18 cellular contexts compared by ENCODE assay signal in genomic region chr4:39745920-39746319, GRCh38. TPM values are rescaled to one million over a fixed set of nuclear protein-coding genes. Genes with fewer than 3 reads are reported as not detected.
DNase-seq lines count a peak whose midpoint lies in the region; ATAC-seq, FAIRE-seq and TF ChIP-seq lines count a peak whose summit lies in the region.
"Had no signal": no experiment of that assay in that cellular context is flagged by ENCODE, and none has a peak within 500 bp of the region (broad histone marks: within the 10 kb centered on the region; RNA-seq: fewer than 3 reads in every experiment).

No MANE protein-coding gene starts in this region.

- POLR2A ChIA-PET in activated CD4-positive, alpha-beta T cell treated with anti-CD3 and anti-CD28 coated beads for 36 hours (lab: Charles Lee): no interaction called here

- CTCF ChIA-PET in activated CD4-positive, alpha-beta T cell treated with anti-CD3 and anti-CD28 coated beads for 36 hours (lab: Charles Lee): interaction anchor here (0.8 to 2.2 kb wide), 3 partner anchors 10 to 277 kb away, joined by 3 to 9 read pairs (median 3); no protein-coding TSS in a partner anchor

- H3K4me3 Mint-ChIP-seq in activated CD4-positive, alpha-beta T cell treated with anti-CD3 and anti-CD28 coated beads for 36 hours: no peak overlapping the region
- H3K4me3 Mint-ChIP-seq in T-helper 17 cell: no peak overlapping the region

- no peak for TF ChIP-seq POLR2A in GM18505 (IDR thresholded peaks at IDR 0.05; ENCODE audit: borderline replicate concordance, extremely low read depth, insufficient read depth, insufficient read length)
- TF ChIP-seq POLR2A in transverse colon (IDR thresholded peaks at IDR 0.05): no peak

- in situ Hi-C loops in transverse colon (cut with MboI; ENCODE audit: low pct_ligation_motif_present in 1 of 4, low pct_unique_long_range_greater_than_20kb in 1 of 4, low sequenced_read_pairs in 3 of 4): no loop called here

- H3K9me3 Mint-ChIP-seq in activated CD4-positive, alpha-beta T cell treated with anti-CD3 and anti-CD28 coated beads for 36 hours (ENCODE audit: low read depth): no peaks in the 10 kb centered on the region

- H3K36me3 ChIP-seq in left lung (peaks cover 0 to 55% of the 10 kb centered on the region in 2 donors), transverse colon (peaks cover 0 to 14% (median 6%) of the 10 kb centered on the region in 4 donors)

- intact Hi-C loops in activated CD4-positive, alpha-beta T cell treated with anti-CD3 and anti-CD28 coated beads for 36 hours (cut with DNase I, micrococcal nuclease): loop anchor here in 1 of 2 experiments (5.0 kb wide), 1 partner anchor 49 kb away; the partner anchor contains the start of gene UBE2K
- intact Hi-C loops in left lung (cut with DNase I): no loop called here
- intact Hi-C loops in transverse colon (cut with DNase I; ENCODE audit: low total_unique reads): no loop called here

- H3K4me1 Mint-ChIP-seq in activated CD4-positive, alpha-beta T cell treated with anti-CD3 and anti-CD28 coated beads for 36 hours: peaks cover 15% of the 10 kb centered on the region
- H3K4me1 Mint-ChIP-seq in T-helper 17 cell: peaks cover 10% of the 10 kb centered on the region

- no peak for TF ChIP-seq EP300 in transverse colon (IDR thresholded peaks at IDR 0.05; ENCODE audit: low read depth)

- 73 to 91% methylated on average over 1 of the region's 1 CpG for WGBS in transverse colon (ENCODE audit: low coverage in 1 of 2), 2 donors

- no peaks in the 10 kb centered on the region for H3K27me3 Mint-ChIP-seq in activated CD4-positive, alpha-beta T cell treated with anti-CD3 and anti-CD28 coated beads for 36 hours
- H3K27me3 Mint-ChIP-seq in T-helper 17 cell: no peaks in the 10 kb centered on the region

- ATAC-seq in activated CD4-positive, alpha-beta T cell treated with anti-CD3 and anti-CD28 coated beads for 36 hours: peak; percentile 60
- ATAC-seq in T-helper 17 cell: no peak
- ATAC-seq in left lung: peak; percentile 45
- no peak for ATAC-seq in GM18505 (IDR thresholded peaks at IDR 0.05; ENCODE audit: unreplicated experiment)

- H3K27ac Mint-ChIP-seq in activated CD4-positive, alpha-beta T cell treated with anti-CD3 and anti-CD28 coated beads for 36 hours: no peak overlapping the region
- H3K27ac Mint-ChIP-seq in T-helper 17 cell: peak overlapping the region; percentile 81

- no peak for DNase-seq in activated CD4-positive, alpha-beta T cell treated with anti-CD3 and anti-CD28 coated beads for 36 hours
- DNase-seq in activated CD4-positive, alpha-beta T cell treated with anti-CD3 and anti-CD28 coated beads, Interleukin-2, amount 50 U/mL, for 1 hour: no peak
- no peak for DNase-seq in GM18507 (ENCODE audit: extremely low spot score, insufficient read length, low read depth)
- DNase-seq in T-helper 17 cell: no peak
- DNase-seq in left lung: no peak
- no peak for DNase-seq in DMS 273 treated with DMSO at 0.1 percent for 48 hours (lab: John Stamatoyannopoulos, UW)
- DNase-seq in transverse colon: no peak
- DNase-seq: 8988T, DMS79, GM23248, NCI-H1694, NCI-H2107, NCI-H226, NCI-H526 treated with DMSO at 0.1 percent for 48 hours, PC-9, SK-N-SH had no signal

- no peak overlapping the region for H3K27ac ChIP-seq in left lung
- no peak overlapping the region for H3K27ac ChIP-seq in transverse colon
- H3K27ac ChIP-seq: C4-2B, GM23248, PC-9 had no signal

- TF ChIP-seq CTCF in left lung (IDR thresholded peaks at IDR 0.05) (no peak), transverse colon (IDR thresholded peaks at IDR 0.05) (no peak)

- peak; percentile 59 for FAIRE-seq in GM18507 (lab: Jason Lieb, UNC)

- H3K4me1 ChIP-seq in left lung: no peaks in the 10 kb centered on the region
- no peaks in the 10 kb centered on the region for H3K4me1 ChIP-seq in transverse colon

- H3K36me3 Mint-ChIP-seq in activated CD4-positive, alpha-beta T cell treated with anti-CD3 and anti-CD28 coated beads for 36 hours (ENCODE audit: low read depth): peaks cover 18% of the 10 kb centered on the region
- H3K36me3 Mint-ChIP-seq in T-helper 17 cell (ENCODE audit: low read depth): no peaks in the 10 kb centered on the region

- H3K27me3 ChIP-seq in left lung (no peaks in the 10 kb centered on the region), transverse colon (no peaks in the 10 kb centered on the region)

- no peaks in the 10 kb centered on the region for H3K9me3 ChIP-seq in T-helper 17 cell (ENCODE audit: control insufficient read depth, low read length, poor library complexity, severe bottlenecking)
- H3K9me3 ChIP-seq in left lung: no peaks in the 10 kb centered on the region
- H3K9me3 ChIP-seq in transverse colon: no peaks in the 10 kb centered on the region
- H3K9me3 ChIP-seq: SK-N-SH had no signal

- H3K4me3 ChIP-seq in left lung (no peak overlapping the region), transverse colon (no peak overlapping the region)
- H3K4me3 ChIP-seq: GM23248, PC-9 had no signal

RNA-seq across cellular contexts. Expression of gene UBE2K, which starts 48.0 kb away (rescaled TPM):
- 100 to 1,000 TPM in 1 of 2 experiments, 10 to 100 TPM in 1; 87.2 to 122 TPM for total RNA-seq in activated CD4-positive, alpha-beta T cell treated with anti-CD3 and anti-CD28 coated beads for 36 hours
- total RNA-seq in T-helper 17 cell (10 to 100 TPM; 43.4 to 49.8 TPM), left lung (10 to 100 TPM; 54.5 to 78.6 TPM), transverse colon (10 to 100 TPM; 18.9 to 48.6 (median 37.3) TPM)

Comparison
In these comparisons a context has a peak if more than half of its experiments do, and no peak if none do; other contexts are left out.
1. ATAC-seq: peak in activated CD4-positive, alpha-beta T cell treated with anti-CD3 and anti-CD28 coated beads for 36 hours (single experiment) and left lung (single experiment); none in T-helper 17 cell (single experiment) and GM18505 (single experiment).